Comparison of ENCODE assay signal across 1 cellular context in genomic region chr1:111346089-111346885, GRCh38.
A peak's percentile ranks its signal among the peaks of the same experiment; 100 is the strongest.
TF ChIP-seq lines count a peak whose summit lies in the region.

No MANE protein-coding gene starts in this region.

TF ChIP-seq in HepG2, 621 proteins besides CTCF, POLR2A, EP300 and RAD21 (continued from another document and continues in another):
- TF ChIP-seq ZNF558 (CRISPR knock-in tag; IDR thresholded peaks at IDR 0.05; ENCODE audit: borderline replicate concordance) (no peak), ARID2 (CRISPR knock-in tag; IDR thresholded peaks at IDR 0.05; ENCODE audit: borderline replicate concordance) (no peak), ZNF232 (CRISPR knock-in tag; IDR thresholded peaks at IDR 0.05; ENCODE audit: borderline replicate concordance) (0 out of 2 replicates have a peak, but pooled peaks have one; percentile 30), ZFY (CRISPR knock-in tag; IDR thresholded peaks at IDR 0.05) (peak; percentile 57; the same call in 1 of the 2 replicates), USF2 (IDR thresholded peaks at IDR 0.05; ENCODE audit: low read depth, low read length) (no peak), USF2 (CRISPR knock-in tag; IDR thresholded peaks at IDR 0.05; ENCODE audit: borderline replicate concordance) (peak; percentile 57), SP2 (CRISPR knock-in tag; IDR thresholded peaks at IDR 0.05) (peak; percentile 51; the same call in 1 of the 2 replicates), ATF4 (CRISPR knock-in tag; IDR thresholded peaks at IDR 0.05) (no peak), ZNF441 (CRISPR knock-in tag; IDR thresholded peaks at IDR 0.05; ENCODE audit: borderline replicate concordance) (no peak), PBX2 (CRISPR knock-in tag; IDR thresholded peaks at IDR 0.05) (peak; percentile 22; the same call in 1 of the 2 replicates), POLR2AphosphoS5 (IDR thresholded peaks at IDR 0.05; ENCODE audit: low read depth, low read length) (peak; percentile 41; the same call in 1 of the 2 replicates), ZFP37 (CRISPR knock-in tag; IDR thresholded peaks at IDR 0.05; ENCODE audit: borderline replicate concordance) (0 out of 2 replicates have a peak, but pooled peaks have one; percentile 24), ZNF839 (CRISPR knock-in tag; IDR thresholded peaks at IDR 0.05; ENCODE audit: borderline replicate concordance) (peak; percentile 50; the same call in 1 of the 2 replicates), YEATS4 (CRISPR knock-in tag; IDR thresholded peaks at IDR 0.05; ENCODE audit: borderline replicate concordance) (peak; percentile 58; the same call in 1 of the 2 replicates), ZNF317 (CRISPR knock-in tag; IDR thresholded peaks at IDR 0.05) (no peak), KDM2A (CRISPR knock-in tag; IDR thresholded peaks at IDR 0.05; ENCODE audit: borderline replicate concordance, low read depth) (peak; percentile 47; the same call in 1 of the 2 replicates), NPAS2 (CRISPR knock-in tag; IDR thresholded peaks at IDR 0.05; ENCODE audit: borderline replicate concordance) (no peak), HHEX (CRISPR knock-in tag; IDR thresholded peaks at IDR 0.05) (no peak), ZNF367 (CRISPR knock-in tag; IDR thresholded peaks at IDR 0.05; ENCODE audit: borderline replicate concordance) (no peak), STAG1 (CRISPR knock-in tag; IDR thresholded peaks at IDR 0.05) (peak; percentile 16; the same call in 1 of the 2 replicates), SPEN (CRISPR knock-in tag; IDR thresholded peaks at IDR 0.05; ENCODE audit: low read depth) (peak; percentile 54; the same call in 1 of the 2 replicates), NFYB (CRISPR knock-in tag; IDR thresholded peaks at IDR 0.05) (peak; percentile 23; the same call in 1 of the 2 replicates), SYNCRIP (IDR thresholded peaks at IDR 0.05; ENCODE audit: insufficient read depth, low read depth, low read length) (no peak), ZSCAN30 (CRISPR knock-in tag; IDR thresholded peaks at IDR 0.05) (no peak), FOXA3 (CRISPR knock-in tag; IDR thresholded peaks at IDR 0.05) (peak; percentile 55; the same call in 1 of the 2 replicates), ZSCAN31 (CRISPR knock-in tag; IDR thresholded peaks at IDR 0.05; ENCODE audit: low read depth) (peak; percentile 58; the same call in 1 of the 2 replicates), FOXK2 (IDR thresholded peaks at IDR 0.05) (no peak), ZNF780A (CRISPR knock-in tag; IDR thresholded peaks at IDR 0.05) (no peak), MYPOP (CRISPR knock-in tag; IDR thresholded peaks at IDR 0.05) (no peak), PHF21A (CRISPR knock-in tag; IDR thresholded peaks at IDR 0.05) (no peak), ZNF644 (CRISPR knock-in tag; IDR thresholded peaks at IDR 0.05; ENCODE audit: low read depth) (peak; percentile 44; the same call in 1 of the 2 replicates), TFE3 (CRISPR knock-in tag; IDR thresholded peaks at IDR 0.05) (peak; percentile 98), CEBPZ (IDR thresholded peaks at IDR 0.05; ENCODE audit: low read length) (no peak), SMAD1 (CRISPR knock-in tag; IDR thresholded peaks at IDR 0.05; ENCODE audit: borderline replicate concordance, low read depth) (0 out of 2 replicates have a peak, but pooled peaks have one; percentile 23), HOXA3 (CRISPR knock-in tag; IDR thresholded peaks at IDR 0.05) (peak; percentile 60; the same call in 1 of the 2 replicates), ZBTB37 (CRISPR knock-in tag; IDR thresholded peaks at IDR 0.05) (no peak), KAT8 (CRISPR knock-in tag; IDR thresholded peaks at IDR 0.05) (no peak), HDAC1 (CRISPR knock-in tag; IDR thresholded peaks at IDR 0.05) (peak; percentile 73), ZSCAN22 (CRISPR knock-in tag; IDR thresholded peaks at IDR 0.05) (no peak), JARID2 (CRISPR knock-in tag; IDR thresholded peaks at IDR 0.05; ENCODE audit: insufficient replicate concordance) (no peak), TEAD2 (CRISPR knock-in tag; IDR thresholded peaks at IDR 0.05) (no peak), HMGXB4 (CRISPR knock-in tag; IDR thresholded peaks at IDR 0.05; ENCODE audit: borderline replicate concordance in 1 of 2, low read depth in 1 of 2) (peak in 1 of 2 experiments; percentile 30; a peak in 1 of 4 replicates), ZNF724P (CRISPR knock-in tag; IDR thresholded peaks at IDR 0.05; ENCODE audit: borderline replicate concordance) (no peak), RBFOX2 (IDR thresholded peaks at IDR 0.05; ENCODE audit: low read depth, low read length) (peak; percentile 43; the same call in 1 of the 2 replicates), SP5 (CRISPR knock-in tag; IDR thresholded peaks at IDR 0.05; ENCODE audit: borderline replicate concordance, low read depth) (0 out of 2 replicates have a peak, but pooled peaks have one; percentile 25), ZNF572 (CRISPR knock-in tag; IDR thresholded peaks at IDR 0.05) (0 out of 2 replicates have a peak, but pooled peaks have one; percentile 30), ZNF207 (IDR thresholded peaks at IDR 0.05; ENCODE audit: borderline replicate concordance) (no peak), ZBTB10 (CRISPR knock-in tag; IDR thresholded peaks at IDR 0.05; ENCODE audit: borderline replicate concordance) (peak; percentile 84; the same call in 1 of the 2 replicates)
